Comparison of ENCODE assay signal across 24 cellular contexts in the genomic region with DNA sequence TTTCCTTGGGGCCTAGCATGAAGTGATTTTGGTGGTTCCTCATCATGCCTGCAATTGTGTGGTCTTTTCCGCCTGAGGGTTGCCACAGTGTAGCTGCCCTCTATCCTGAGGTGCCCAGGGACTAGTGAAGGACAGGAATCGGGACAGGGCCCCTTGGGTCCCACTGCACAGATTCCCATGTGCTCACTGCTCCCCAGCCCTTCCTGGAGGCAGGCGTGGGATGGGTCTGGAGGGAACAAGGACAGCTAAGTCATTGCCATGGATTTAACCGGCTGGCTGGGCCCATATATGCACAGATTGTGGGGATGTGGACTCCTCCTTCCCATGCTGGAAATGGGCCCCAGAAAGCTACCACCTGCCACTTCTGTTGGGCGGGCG.
"Had no signal": no experiment of that assay in that cellular context is flagged by ENCODE, and none has a peak within 500 bp of the region (broad histone marks: within the 10 kb centered on the region; RNA-seq: fewer than 3 reads in every experiment).

No MANE protein-coding gene starts in this region.

- H3K27me3 ChIP-seq: brain microvascular endothelial cell, gastroesophageal sphincter, right atrium auricular region, testis, transverse colon had no signal

- H3K4me1 Mint-ChIP-seq: memory B cell had no signal

- H3K4me3 Mint-ChIP-seq: activated T-helper 1 cell treated with anti-CD3 and anti-CD28 coated beads, Interleukin-12 subunit alpha, Interleukin-12 subunit beta, Interleukin-2, Interleukin-4 antibody, amounts not matched to agents 30 ng/mL and 10 ng/mL and 1 ng/mL, durations not matched to agents 14 hours and 24 hours and 36 hours; memory B cell; naive thymus-derived CD8-positive, alpha-beta T cell; neural progenitor cell had no signal

- H3K4me3 ChIP-seq: gastroesophageal sphincter, neural progenitor cell, right atrium auricular region, testis, transverse colon had no signal

- H3K27ac ChIP-seq: brain microvascular endothelial cell, gastroesophageal sphincter, neural progenitor cell, right atrium auricular region, testis, transverse colon had no signal

- H3K27ac Mint-ChIP-seq: activated T-helper 1 cell treated with anti-CD3 and anti-CD28 coated beads, Interleukin-12 subunit alpha, Interleukin-12 subunit beta, Interleukin-2, Interleukin-4 antibody, amounts not matched to agents 30 ng/mL and 10 ng/mL and 1 ng/mL, durations not matched to agents 14 hours and 24 hours and 36 hours; memory B cell; naive thymus-derived CD8-positive, alpha-beta T cell; neural progenitor cell had no signal

- DNase-seq: activated CD4-positive, alpha-beta T cell treated with anti-CD3 and anti-CD28 coated beads for 4 hours; activated CD4-positive, alpha-beta T cell treated with anti-CD3 and anti-CD28 coated beads, Interleukin-2, amount 50 U/mL, for 4 hours; activated CD8-positive, alpha-beta memory T cell treated with anti-CD3 and anti-CD28 coated beads, Interleukin-2, amount 50 U/mL, for 4 hours; activated gamma-delta T cell treated with Interleukin-2 at 50 U/mL for 16 hours; activated naive CD4-positive, alpha-beta T cell treated with anti-CD3 and anti-CD28 coated beads, Interleukin-2, amount 50 U/mL, for 16 hours; activated T-cell treated with anti-CD3 and anti-CD28 coated beads, Interleukin-2, amount 50 U/mL, for 1 hour; amniotic stem cell; brain microvascular endothelial cell; central memory CD4-positive, alpha-beta T cell; dermis blood vessel endothelial cell; effector CD4-positive, alpha-beta T cell; hippocampal formation; naive thymus-derived CD8-positive, alpha-beta T cell; occipital lobe; stimulated activated CD4-positive, alpha-beta T cell treated with anti-CD3 and anti-CD28 coated beads, Interleukin-15, amount 100 ng/mL, for 24 hours; stimulated activated CD4-positive, alpha-beta T cell treated with anti-CD3 and anti-CD28 coated beads, Interleukin-2, amount 100 ng/mL, for 24 hours; stimulated activated naive CD4-positive, alpha-beta T cell treated with Interleukin-2 at 50 U/mL for 16 hours; transverse colon had no signal

- H3K36me3 Mint-ChIP-seq: memory B cell, neural progenitor cell had no signal

- H3K9me3 ChIP-seq: testis had no signal

- ATAC-seq: gastroesophageal sphincter; naive thymus-derived CD8-positive, alpha-beta T cell had no signal

- H3K4me1 ChIP-seq: gastroesophageal sphincter, right atrium auricular region, transverse colon had no signal

- H3K36me3 ChIP-seq: brain microvascular endothelial cell, gastroesophageal sphincter, neural progenitor cell, right atrium auricular region, transverse colon had no signal
